1 cellular context compared by ENCODE assay signal in genomic region chr3:45607790-45608189, GRCh38.
A peak's percentile ranks its signal among the peaks of the same experiment; 100 is the strongest.
TF ChIP-seq lines count a peak whose summit lies in the region.

No MANE protein-coding gene starts in this region.

TF ChIP-seq in K562, 482 proteins besides CTCF, POLR2A, EP300 and RAD21 (continued from another document):
- TF ChIP-seq PBX2 (CRISPR knock-in tag; IDR thresholded peaks at IDR 0.05; ENCODE audit: low read depth): no peak
- peak; percentile 52; the same call in 1 of the 2 replicates for TF ChIP-seq PBX2 (tag; conservative IDR thresholded peaks at IDR 0.05; ENCODE audit: low read depth)
